Comparison of ENCODE assay signal across 8 cellular contexts in genomic region chr15:92839696-92840095, GRCh38.
DNase-seq lines count a peak whose midpoint lies in the region; ATAC-seq and TF ChIP-seq lines count a peak whose summit lies in the region.

No MANE protein-coding gene starts in this region.

- H3K36me3 ChIP-seq in body of pancreas (replicated peaks in 1 of 2; ENCODE audit: insufficient read depth in 1 of 2, low read depth in 2 of 2), result no peaks in the 10 kb centered on the region
- H3K36me3 ChIP-seq in brain microvascular endothelial cell (replicated peaks), result no peaks in the 10 kb centered on the region

- DNase-seq in NCI-H146 treated with DMSO at 0.1 percent for 48 hours (lab: John Stamatoyannopoulos, UW; ENCODE audit: unreplicated experiment) (peak; percentile 80), body of pancreas (peak; percentile 28 to 59 (median 35)), brain microvascular endothelial cell (no peak), osteocyte (ENCODE audit: extremely low spot score, unreplicated experiment) (no peak), superior temporal gyrus (ENCODE audit: extremely low spot score) (no peak), foreskin fibroblast (no peak)

- peak overlapping the region in 3 of 4 donors; percentile 29 to 55 (median 33) for H3K27ac ChIP-seq in body of pancreas
- no peak overlapping the region for H3K27ac ChIP-seq in brain microvascular endothelial cell

- no peak overlapping the region for H3K4me3 Mint-ChIP-seq in osteocyte (ENCODE audit: unreplicated experiment)

- ATAC-seq in GM18868 (IDR thresholded peaks at IDR 0.05; ENCODE audit: unreplicated experiment), result peak; percentile 71
- peak; percentile 96 for ATAC-seq in HG02642 (IDR thresholded peaks at IDR 0.05; ENCODE audit: poor library complexity, unreplicated experiment)
- ATAC-seq in body of pancreas, result peak; percentile 51

- 37 to 46% methylated on average over 5 of the region's 5 CpGs for WGBS in body of pancreas, 2 donors

- H3K4me3 ChIP-seq in body of pancreas, result no peak overlapping the region
- no peak overlapping the region for H3K4me3 ChIP-seq in brain microvascular endothelial cell (ENCODE audit: low read depth, low read length)
- no peak overlapping the region for H3K4me3 ChIP-seq in foreskin fibroblast (ENCODE audit: low read depth in 1 of 2, low read length in 2 of 2)

- no peak overlapping the region for H3K27ac Mint-ChIP-seq in osteocyte (ENCODE audit: unreplicated experiment)

- H3K27me3 ChIP-seq in body of pancreas, result no peaks in the 10 kb centered on the region
- H3K27me3 ChIP-seq in brain microvascular endothelial cell (replicated peaks), result no peaks in the 10 kb centered on the region

- intact Hi-C loops in body of pancreas (cut with DNase I), result no loop called here

- TF ChIP-seq CTCF in body of pancreas (IDR thresholded peaks at IDR 0.05), result no peak
- TF ChIP-seq CTCF in brain microvascular endothelial cell (IDR thresholded peaks at IDR 0.05; ENCODE audit: low read depth, low read length, missing control alignments), result no peak
- no peak for TF ChIP-seq CTCF in osteocyte (IDR thresholded peaks at IDR 0.05)
- no peak for TF ChIP-seq CTCF in foreskin fibroblast (IDR thresholded peaks at IDR 0.05; ENCODE audit: low read depth, low read length)

- H3K9me3 Mint-ChIP-seq in osteocyte (ENCODE audit: unreplicated experiment), result no peaks in the 10 kb centered on the region

- in situ Hi-C loops in brain microvascular endothelial cell (cut with HindIII; ENCODE audit: low pct_ligation_motif_present, low sequenced_read_pairs), result no loop called here

- H3K27me3 Mint-ChIP-seq in osteocyte (ENCODE audit: unreplicated experiment), result no peaks in the 10 kb centered on the region

- H3K36me3 Mint-ChIP-seq in osteocyte (ENCODE audit: unreplicated experiment), result no peaks in the 10 kb centered on the region

- H3K9me3 ChIP-seq in body of pancreas, result no peaks in the 10 kb centered on the region

- peaks cover 8% of the 10 kb centered on the region for H3K4me1 Mint-ChIP-seq in osteocyte (ENCODE audit: unreplicated experiment)

- TF ChIP-seq POLR2A in body of pancreas (IDR thresholded peaks at IDR 0.05), result no peak

- peaks cover 16% of the 10 kb centered on the region for H3K4me1 ChIP-seq in body of pancreas

Comparison
In these comparisons a context has a peak if more than half of its experiments do, and no peak if none do; other contexts are left out.
1. DNase-seq: peak in NCI-H146 treated with DMSO at 0.1 percent for 48 hours (single experiment) and body of pancreas (4 of 4); none in brain microvascular endothelial cell (single experiment), osteocyte (single experiment), superior temporal gyrus (single experiment) and foreskin fibroblast (0 of 2).
2. Peak in every context shown above with its lines, with median percentiles within 50 percentile points of each other: ATAC-seq.